ENCODE assay signal across 17 cellular contexts in genomic region chr2:23545811-23546210, GRCh38.
DNase-seq lines count a peak whose midpoint lies in the region; ATAC-seq, FAIRE-seq and TF ChIP-seq lines count a peak whose summit lies in the region.
"Had no signal": no experiment of that assay in that cellular context is flagged by ENCODE, and none has a peak within 500 bp of the region (broad histone marks: within the 10 kb centered on the region; RNA-seq: fewer than 3 reads in every experiment).

No MANE protein-coding gene starts in this region.

- no peaks in the 10 kb centered on the region for H3K27me3 Mint-ChIP-seq in activated CD8-positive, alpha-beta memory T cell treated with anti-CD3 and anti-CD28 coated beads, Interleukin-2, amount 10 ng/mL, durations not matched to agents 7 days and 5 days
- H3K27me3 Mint-ChIP-seq: activated naive CD8-positive, alpha-beta T cell treated with anti-CD3 and anti-CD28 coated beads for 36 hours; type B pancreatic cell had no signal

- ATAC-seq in activated CD8-positive, alpha-beta memory T cell treated with anti-CD3 and anti-CD28 coated beads, Interleukin-2, amount 10 ng/mL, durations not matched to agents 7 days and 5 days = peak; percentile 12
- no peak for ATAC-seq in GM19324 (IDR thresholded peaks at IDR 0.05; ENCODE audit: low FRiP score, unreplicated experiment)
- ATAC-seq: lower lobe of right lung had no signal

- FAIRE-seq in bronchial epithelial cell (lab: Jason Lieb, UNC) = peak; percentile 55
- FAIRE-seq: frontal cortex had no signal

- H3K9me3 ChIP-seq in skeletal muscle satellite cell (replicated peaks; ENCODE audit: low read length) = no peaks in the 10 kb centered on the region
- H3K9me3 ChIP-seq: lower lobe of right lung, right atrium auricular region had no signal

- H3K36me3 ChIP-seq in bronchial epithelial cell (ENCODE audit: control insufficient read depth, insufficient read depth, low read length) = peaks cover 1% of the 10 kb centered on the region
- H3K36me3 ChIP-seq in skeletal muscle satellite cell (ENCODE audit: insufficient read depth, low read length) = no peaks in the 10 kb centered on the region
- H3K36me3 ChIP-seq: lower lobe of right lung, right atrium auricular region had no signal

- no peak for TF ChIP-seq CTCF in bronchial epithelial cell (IDR thresholded peaks at IDR 0.05; ENCODE audit: insufficient read depth, low read length, severe bottlenecking)

- no peak overlapping the region for H3K4me3 Mint-ChIP-seq in activated CD8-positive, alpha-beta memory T cell treated with anti-CD3 and anti-CD28 coated beads, Interleukin-2, amount 10 ng/mL, durations not matched to agents 7 days and 5 days
- H3K4me3 Mint-ChIP-seq: activated naive CD8-positive, alpha-beta T cell treated with anti-CD3 and anti-CD28 coated beads for 36 hours; type B pancreatic cell had no signal

- CTCF ChIA-PET in activated CD8-positive, alpha-beta memory T cell treated with anti-CD3 and anti-CD28 coated beads, Interleukin-2, amount 10 ng/mL, durations not matched to agents 7 days and 5 days (lab: Charles Lee) = no interaction called here

- no peaks in the 10 kb centered on the region for H3K9me3 Mint-ChIP-seq in activated CD8-positive, alpha-beta memory T cell treated with anti-CD3 and anti-CD28 coated beads, Interleukin-2, amount 10 ng/mL, durations not matched to agents 7 days and 5 days (ENCODE audit: low read depth)
- H3K9me3 Mint-ChIP-seq: activated naive CD8-positive, alpha-beta T cell treated with anti-CD3 and anti-CD28 coated beads for 36 hours; type B pancreatic cell had no signal

- no peaks in the 10 kb centered on the region for H3K36me3 Mint-ChIP-seq in activated CD8-positive, alpha-beta memory T cell treated with anti-CD3 and anti-CD28 coated beads, Interleukin-2, amount 10 ng/mL, durations not matched to agents 7 days and 5 days
- H3K36me3 Mint-ChIP-seq: activated naive CD8-positive, alpha-beta T cell treated with anti-CD3 and anti-CD28 coated beads for 36 hours; type B pancreatic cell had no signal

- H3K9ac ChIP-seq in skeletal muscle satellite cell (ENCODE audit: low read depth, low read length) = peak overlapping the region; percentile 75

- H3K4me3 ChIP-seq in bronchial epithelial cell (ENCODE audit: low read depth, low read length) (no peak overlapping the region), skeletal muscle satellite cell (ENCODE audit: low read length) (no peak overlapping the region)
- H3K4me3 ChIP-seq: lower lobe of right lung, right atrium auricular region had no signal

- H3K27me3 ChIP-seq in bronchial epithelial cell (ENCODE audit: control insufficient read depth, insufficient read depth, low read length) (no peaks in the 10 kb centered on the region), skeletal muscle satellite cell (ENCODE audit: control insufficient read depth, insufficient read depth, low read length) (no peaks in the 10 kb centered on the region)
- H3K27me3 ChIP-seq: right atrium auricular region had no signal

- peak overlapping the region; percentile 34 for H3K4me2 ChIP-seq in skeletal muscle satellite cell (ENCODE audit: low read length)

- DNase-seq in activated CD8-positive, alpha-beta memory T cell treated with anti-CD3 and anti-CD28 coated beads, Interleukin-2, amount 10 ng/mL, durations not matched to agents 7 days and 5 days = no peak
- DNase-seq in activated CD8-positive, alpha-beta memory T cell treated with anti-CD3 and anti-CD28 coated beads, Interleukin-2, amount 50 U/mL, for 4 hours = no peak
- peak; percentile 52 for DNase-seq in NCI-H345 treated with DMSO at 0.1 percent for 48 hours (lab: John Stamatoyannopoulos, UW; ENCODE audit: unreplicated experiment)
- no peak for DNase-seq in bronchial epithelial cell (ENCODE audit: low read depth)
- DNase-seq in germinal center (ENCODE audit: low spot score) = no peak
- no peak for DNase-seq in dedifferentiated amniotic fluid mesenchymal stem cell (ENCODE audit: extremely low spot score)
- DNase-seq: activated CD4-positive, alpha-beta T cell treated with anti-CD3 and anti-CD28 coated beads for 4 hours; activated naive CD8-positive, alpha-beta T cell treated with anti-CD3 and anti-CD28 coated beads for 36 hours; lower lobe of right lung; NCI-H526; RPMI8226; stimulated activated CD4-positive, alpha-beta T cell treated with anti-CD3 and anti-CD28 coated beads, Interleukin-4, amount 100 ng/mL, for 24 hours had no signal

- peaks cover 35% of the 10 kb centered on the region for H3K4me1 ChIP-seq in skeletal muscle satellite cell (ENCODE audit: control insufficient read depth, insufficient read depth, low read length)
- H3K4me1 ChIP-seq: lower lobe of right lung had no signal

- H3K4me1 Mint-ChIP-seq in activated CD8-positive, alpha-beta memory T cell treated with anti-CD3 and anti-CD28 coated beads, Interleukin-2, amount 10 ng/mL, durations not matched to agents 7 days and 5 days = peaks cover 3% of the 10 kb centered on the region

- no peak overlapping the region for H3K27ac Mint-ChIP-seq in activated CD8-positive, alpha-beta memory T cell treated with anti-CD3 and anti-CD28 coated beads, Interleukin-2, amount 10 ng/mL, durations not matched to agents 7 days and 5 days
- H3K27ac Mint-ChIP-seq: activated naive CD8-positive, alpha-beta T cell treated with anti-CD3 and anti-CD28 coated beads for 36 hours; type B pancreatic cell had no signal
